In genomic region chr11:119892311-119892808, GRCh38 we compare ENCODE assay signal across 17 cellular contexts.
A peak's percentile ranks its signal among the peaks of the same experiment; 100 is the strongest.
DNase-seq lines count a peak whose midpoint lies in the region; ATAC-seq and TF ChIP-seq lines count a peak whose summit lies in the region.
"Had no signal": no experiment of that assay in that cellular context is flagged by ENCODE, and none has a peak within 500 bp of the region (broad histone marks: within the 10 kb centered on the region; RNA-seq: fewer than 3 reads in every experiment).

No MANE protein-coding gene starts in this region.

- H3K9me3 ChIP-seq in BLaER1 treated with 17β-estradiol and CSF1 and Interleukin-3, amounts not matched to agents 10 nM and 100 nM (replicated peaks in 1 of 11): no peaks in the 10 kb centered on the region
- no peaks in the 10 kb centered on the region for H3K9me3 ChIP-seq in SJCRH30 (replicated peaks)

- H3K9ac ChIP-seq in BLaER1 treated with 17β-estradiol and CSF1 and Interleukin-3, amounts not matched to agents 10 nM and 100 nM: no peak overlapping the region; a peak in 1 of 22 replicates
- H3K9ac ChIP-seq: GM23248 had no signal

- H3K27ac ChIP-seq in BLaER1 treated with 17β-estradiol and CSF1 and Interleukin-3, amounts not matched to agents 10 nM and 100 nM: no peak overlapping the region; a peak in 1 of 22 replicates
- H3K27ac ChIP-seq in SJCRH30: no peak overlapping the region
- H3K27ac ChIP-seq: GM23248 had no signal

- H3K4me1 Mint-ChIP-seq in glutamatergic neuron (ENCODE audit: low read depth, unreplicated experiment) (peaks cover 29% of the 10 kb centered on the region), neural crest cell (peaks cover 10% of the 10 kb centered on the region)
- peaks cover 2% of the 10 kb centered on the region for H3K4me1 Mint-ChIP-seq in T-helper 2 cell treated with Interferon-gamma antibody and Interleukin-4, amounts not matched to agents 5 μg/mL and 100 μg/mL, for 36 hours (ENCODE audit: low read depth)
- H3K4me1 Mint-ChIP-seq: CD4-positive, alpha-beta memory T cell had no signal

- peak overlapping the region; percentile 31 to 88 (median 82); a peak in 21 of 22 replicates for H3K4me2 ChIP-seq in BLaER1 treated with 17β-estradiol and CSF1 and Interleukin-3, amounts not matched to agents 10 nM and 100 nM

- peaks cover 32 to 69% (median 54%) of the 10 kb centered on the region in 10 experiments for H3K4me1 ChIP-seq in BLaER1 treated with 17β-estradiol and CSF1 and Interleukin-3, amounts not matched to agents 10 nM and 100 nM
- no peaks in the 10 kb centered on the region for H3K4me1 ChIP-seq in SJCRH30

- no peak for ATAC-seq in HG02970 (IDR thresholded peaks at IDR 0.05; ENCODE audit: low FRiP score, unreplicated experiment)
- ATAC-seq: K562, left colon had no signal

- peak; percentile 77 for DNase-seq in NCI-H82 (lab: John Stamatoyannopoulos, UW)
- DNase-seq in glutamatergic neuron: no peak
- DNase-seq in neural crest cell (ENCODE audit: low read depth, low spot score): no peak
- DNase-seq in T-helper 2 cell treated with Interferon-gamma antibody and Interleukin-4, amounts not matched to agents 5 μg/mL and 100 μg/mL, for 36 hours (ENCODE audit: low spot score): no peak
- no peak for DNase-seq in SJCRH30
- DNase-seq in NCI-H1694 treated with DMSO at 0.1 percent for 48 hours (lab: John Stamatoyannopoulos, UW): no peak
- DNase-seq: activated CD4-positive, alpha-beta T cell treated with anti-CD3 and anti-CD28 coated beads, Interleukin-2, amount 50 U/mL, for 1 hour; activated naive CD4-positive, alpha-beta T cell treated with Interleukin-2 at 50 U/mL for 16 hours; CD4-positive, alpha-beta memory T cell; DMS53; GM23248; left colon; NCI-H2081; NCI-H526 had no signal

- H3K27ac Mint-ChIP-seq in glutamatergic neuron (ENCODE audit: unreplicated experiment) (peak overlapping the region; percentile 38), neural crest cell (ENCODE audit: unreplicated experiment) (peak overlapping the region; percentile 40)
- no peak overlapping the region for H3K27ac Mint-ChIP-seq in T-helper 2 cell treated with Interferon-gamma antibody and Interleukin-4, amounts not matched to agents 5 μg/mL and 100 μg/mL, for 36 hours
- H3K27ac Mint-ChIP-seq: CD4-positive, alpha-beta memory T cell had no signal

- no peaks in the 10 kb centered on the region for H3K36me3 ChIP-seq in BLaER1 treated with 17β-estradiol and CSF1 and Interleukin-3, amounts not matched to agents 10 nM and 100 nM
- H3K36me3 ChIP-seq in SJCRH30: no peaks in the 10 kb centered on the region

- H3K4me3 ChIP-seq in BLaER1 treated with 17β-estradiol and CSF1 and Interleukin-3, amounts not matched to agents 10 nM and 100 nM: no peak overlapping the region; a peak in 1 of 20 replicates
- no peak overlapping the region for H3K4me3 ChIP-seq in SJCRH30
- H3K4me3 ChIP-seq: GM23248, K562 had no signal

- peaks cover 0 to 6% (median 0%) of the 10 kb centered on the region in 11 experiments; a peak in 2 of 22 replicates for H4K20me1 ChIP-seq in BLaER1 treated with 17β-estradiol and CSF1 and Interleukin-3, amounts not matched to agents 10 nM and 100 nM

- TF ChIP-seq CTCF in glutamatergic neuron (IDR thresholded peaks at IDR 0.05; ENCODE audit: partially characterized antibody, unreplicated experiment) (no peak), neural crest cell (conservative IDR thresholded peaks at IDR 0.05) (no peak)

- H3K36me3 Mint-ChIP-seq in glutamatergic neuron (ENCODE audit: unreplicated experiment): no peaks in the 10 kb centered on the region
- no peaks in the 10 kb centered on the region for H3K36me3 Mint-ChIP-seq in neural crest cell (ENCODE audit: low read depth)
- no peaks in the 10 kb centered on the region for H3K36me3 Mint-ChIP-seq in T-helper 2 cell treated with Interferon-gamma antibody and Interleukin-4, amounts not matched to agents 5 μg/mL and 100 μg/mL, for 36 hours (ENCODE audit: low read depth)
- H3K36me3 Mint-ChIP-seq: CD4-positive, alpha-beta memory T cell had no signal

- no peak overlapping the region for H3K4me3 Mint-ChIP-seq in glutamatergic neuron (ENCODE audit: unreplicated experiment)
- H3K4me3 Mint-ChIP-seq in neural crest cell: no peak overlapping the region
- H3K4me3 Mint-ChIP-seq in T-helper 2 cell treated with Interferon-gamma antibody and Interleukin-4, amounts not matched to agents 5 μg/mL and 100 μg/mL, for 36 hours: no peak overlapping the region
- H3K4me3 Mint-ChIP-seq: CD4-positive, alpha-beta memory T cell had no signal

- H3K27me3 ChIP-seq in BLaER1 treated with 17β-estradiol and CSF1 and Interleukin-3, amounts not matched to agents 10 nM and 100 nM: peaks cover 0 to 22% (median 11%) of the 10 kb centered on the region in 11 experiments; a peak in 12 of 22 replicates
- H3K27me3 ChIP-seq in SJCRH30: no peaks in the 10 kb centered on the region

- H3K9me3 Mint-ChIP-seq in glutamatergic neuron (ENCODE audit: unreplicated experiment): peaks cover 3% of the 10 kb centered on the region
- H3K9me3 Mint-ChIP-seq in neural crest cell: no peaks in the 10 kb centered on the region
- no peaks in the 10 kb centered on the region for H3K9me3 Mint-ChIP-seq in T-helper 2 cell treated with Interferon-gamma antibody and Interleukin-4, amounts not matched to agents 5 μg/mL and 100 μg/mL, for 36 hours
- H3K9me3 Mint-ChIP-seq: CD4-positive, alpha-beta memory T cell had no signal

- H3K27me3 Mint-ChIP-seq in glutamatergic neuron (ENCODE audit: unreplicated experiment) (peaks cover 6% of the 10 kb centered on the region), neural crest cell (ENCODE audit: low read depth) (peaks cover 9% of the 10 kb centered on the region)
- H3K27me3 Mint-ChIP-seq in T-helper 2 cell treated with Interferon-gamma antibody and Interleukin-4, amounts not matched to agents 5 μg/mL and 100 μg/mL, for 36 hours (ENCODE audit: low read depth): no peaks in the 10 kb centered on the region
